Comparison of ENCODE assay signal across 18 cellular contexts in genomic region chr17:64212122-64212521, GRCh38. TPM values are rescaled to one million over a fixed set of nuclear protein-coding genes. Genes with fewer than 3 reads are reported as not detected.
DNase-seq lines count a peak whose midpoint lies in the region; ATAC-seq and TF ChIP-seq lines count a peak whose summit lies in the region.
"Had no signal": no experiment of that assay in that cellular context is flagged by ENCODE, and none has a peak within 500 bp of the region (broad histone marks: within the 10 kb centered on the region; RNA-seq: fewer than 3 reads in every experiment).

No MANE protein-coding gene starts in this region.

- H3K4me1 ChIP-seq in IMR-90 (ENCODE audit: control insufficient read depth, insufficient read depth, low read length) = peaks cover 33% of the 10 kb centered on the region

- no CpG with 5 or more reads among the region's 2 CpGs for WGBS in IMR-90 (ENCODE audit: extremely low coverage in 2 of 2, insufficient read length in 1 of 2), 2 experiments

- no peak for TF ChIP-seq CTCF in IMR-90 (conservative IDR thresholded peaks at IDR 0.05; ENCODE audit: low read depth, low read length)

- H4K91ac ChIP-seq in IMR-90 (ENCODE audit: insufficient read depth, low read depth, low read length) = peak overlapping the region; percentile 30

- 0 out of 2 replicates have a peak overlapping the region, but pooled peaks have one; percentile 10 for H3K9ac ChIP-seq in IMR-90 (ENCODE audit: low read depth, low read length)

- no peak overlapping the region for H2AK9ac ChIP-seq in IMR-90 (replicated peaks; ENCODE audit: low read depth, low read length, poor library complexity)

- 0 out of 3 replicates have a peak overlapping the region, but pooled peaks have one; percentile 41 for H2BK15ac ChIP-seq in IMR-90 (ENCODE audit: low read depth, low read length)

- peak; percentile 86 for ATAC-seq in IMR-90 (ENCODE audit: low read depth)
- ATAC-seq in activated CD4-positive, CD25-positive, alpha-beta regulatory T cell treated with anti-CD3 and anti-CD28 coated beads, Interleukin-2, amount 50 U/mL, for 24 hours = no peak
- no peak for ATAC-seq in HG02798 (IDR thresholded peaks at IDR 0.05; ENCODE audit: poor library complexity, unreplicated experiment)
- ATAC-seq: activated T-cell treated with anti-CD3 and anti-CD28 coated beads, Interleukin-2, amount 50 U/mL, for 4 hours; natural killer cell treated with Interleukin-12 subunit alpha and Interleukin-12 subunit beta and Interleukin-15 and Interleukin-18, amount 100 ng/mL, for 72 hours; T-cell had no signal

- CTCF ChIA-PET in IMR-90 (lab: Yijun Ruan, JAX) = interaction anchor here (0.8 to 1.2 kb wide), 2 partner anchors 17 to 183 kb away, joined by 3 to 7 read pairs; no protein-coding TSS in a partner anchor

- DNase-seq in AG08395 (ENCODE audit: low spot score) = peak; percentile 40
- peak; percentile 82 for DNase-seq in IMR-90
- DNase-seq in fibroblast of gingiva (ENCODE audit: low read depth) = peak; percentile 41
- peak; percentile 55 for DNase-seq in non-pigmented ciliary epithelial cell (ENCODE audit: low read depth)
- DNase-seq in GOT3 (lab: John Stamatoyannopoulos, UW) = no peak
- DNase-seq in NCI-H2029 (lab: John Stamatoyannopoulos, UW) = no peak
- DNase-seq: activated CD4-positive, alpha-beta memory T cell treated with anti-CD3 and anti-CD28 coated beads, Interleukin-2, amount 10 ng/mL, durations not matched to agents 7 days and 5 days; activated T-cell treated with anti-CD3 and anti-CD28 coated beads, Interleukin-2, amount 50 U/mL, for 4 hours; caudate nucleus; effector CD8-positive, alpha-beta T cell; esophagus squamous epithelium; Karpas-422; NCI-H1105 treated with DMSO at 0.1 percent for 48 hours; NCI-H526 treated with DMSO at 0.1 percent for 48 hours; T-cell had no signal

- H2BK5ac ChIP-seq in IMR-90 (ENCODE audit: low read depth, low read length, poor library complexity, severe bottlenecking) = peak overlapping the region; percentile 87

- no peaks in the 10 kb centered on the region for H3K27me3 ChIP-seq in IMR-90 (ENCODE audit: control insufficient read depth, insufficient read depth, low read length)
- H3K27me3 ChIP-seq: esophagus squamous epithelium had no signal

- peak overlapping the region; percentile 61; the same call in 1 of the 2 replicates for H3K4me2 ChIP-seq in IMR-90 (ENCODE audit: low read depth, low read length)

- peak overlapping the region; percentile 81 for H4K5ac ChIP-seq in IMR-90 (ENCODE audit: low read depth, low read length)

- peaks cover 8% of the 10 kb centered on the region; the same call in 1 of the 2 replicates for H3K36me3 ChIP-seq in IMR-90 (ENCODE audit: control insufficient read depth, insufficient read depth, low read length)

- H4K20me1 ChIP-seq in IMR-90 (ENCODE audit: insufficient read depth, low read length) = no peaks in the 10 kb centered on the region; the same call in 1 of the 2 replicates

- peak overlapping the region; percentile 42 to 70; a peak in 3 of 4 replicates for H4K8ac ChIP-seq in IMR-90 (ENCODE audit: low read depth in 2 of 2, low read length in 2 of 2)

- no peak overlapping the region for H3K4me3 ChIP-seq in IMR-90 (ENCODE audit: insufficient read depth, low read depth, low read length)
- H3K4me3 ChIP-seq: esophagus squamous epithelium had no signal

- no peak overlapping the region for H3K56ac ChIP-seq in IMR-90 (ENCODE audit: extremely low read depth, insufficient read depth, low read length)

- H3K9me1 ChIP-seq in IMR-90 (ENCODE audit: insufficient read depth, low read length) = peaks cover 24% of the 10 kb centered on the region

- peak overlapping the region; percentile 71; the same call in 1 of the 2 replicates for H3K14ac ChIP-seq in IMR-90 (replicated peaks; ENCODE audit: low read depth, low read length)

- peak overlapping the region; percentile 81; the same call in 1 of the 2 replicates for H2AK5ac ChIP-seq in IMR-90 (ENCODE audit: low read depth, low read length)

- peak overlapping the region; percentile 89 for H3K18ac ChIP-seq in IMR-90 (ENCODE audit: low read depth, low read length)

- peak overlapping the region; percentile 29; the same call in 1 of the 2 replicates for H2BK120ac ChIP-seq in IMR-90 (ENCODE audit: low read depth, low read length)

- peak overlapping the region; percentile 60; the same call in 1 of the 2 replicates for H2BK20ac ChIP-seq in IMR-90 (ENCODE audit: low read depth, low read length)

- H2AFZ ChIP-seq in IMR-90 (replicated peaks; ENCODE audit: low read length, poor library complexity) = no peak overlapping the region

- dilution Hi-C loops in IMR-90 (cut with HindIII; ENCODE audit: low sequenced_read_pairs, unreplicated experiment) = no loop called here

- POLR2A ChIA-PET in IMR-90 (lab: Charles Lee; ENCODE audit: unreplicated experiment) = no interaction called here

- peak overlapping the region; percentile 31; the same call in 1 of the 2 replicates for H3K4ac ChIP-seq in IMR-90 (ENCODE audit: low read depth, low read length)

- TF ChIP-seq RAD21 in IMR-90 (IDR thresholded peaks at IDR 0.05; ENCODE audit: low read length) = no peak

- in situ Hi-C loops in IMR-90 (cut with MboI; ENCODE audit: low sequenced_read_pairs) = no loop called here

- no TSS peak for BruUV-seq in IMR-90 (replicated peaks; lab: Mats Ljungman, UMichigan)

- H3K9me3 ChIP-seq in IMR-90 (ENCODE audit: control insufficient read depth, insufficient read depth, low read length) = no peaks in the 10 kb centered on the region
- H3K9me3 ChIP-seq: esophagus squamous epithelium had no signal

- peaks cover 26 to 49% of the 10 kb centered on the region in 2 experiments for H3K79me1 ChIP-seq in IMR-90 (ENCODE audit: low read depth in 1 of 2, low read length in 2 of 2)

- H3K27ac ChIP-seq in IMR-90 (ENCODE audit: insufficient read depth, low read length) = peak overlapping the region; percentile 69
- H3K27ac ChIP-seq: esophagus squamous epithelium had no signal

- intact Hi-C loops in IMR-90 (cut with micrococcal nuclease) = no loop called here

- no peak for TF ChIP-seq POLR2A in IMR-90 (IDR thresholded peaks at IDR 0.05; ENCODE audit: low read depth, low read length)

- H3K23ac ChIP-seq in IMR-90 (ENCODE audit: low read depth, low read length) = 0 out of 2 replicates have a peak overlapping the region, but pooled peaks have one; percentile 10

TF ChIP-seq in IMR-90, 13 proteins besides CTCF, POLR2A, EP300 and RAD21:
- TF ChIP-seq MAZ (IDR thresholded peaks at IDR 0.05; ENCODE audit: borderline replicate concordance, low read depth, low read length) (no peak), MAFK (IDR thresholded peaks at IDR 0.05; ENCODE audit: low read depth, low read length) (no peak), FOS (IDR thresholded peaks at IDR 0.05; ENCODE audit: low read depth, low read length) (no peak), RCOR1 (IDR thresholded peaks at IDR 0.05; ENCODE audit: insufficient replicate concordance, low read length) (no peak), NFE2L2 (IDR thresholded peaks at IDR 0.05; ENCODE audit: low read depth, low read length) (no peak)
TF ChIP-seq in IMR-90: peak in this region for 0.

RNA-seq across cellular contexts. Expression of gene TEX2, which starts 50.9 kb away (rescaled TPM):
- 21.9 and 24.4 TPM in 2 replicates for total RNA-seq in IMR-90 (2012; rRNA removed)
- 17.1 and 18.2 TPM in 2 replicates for polyA plus RNA-seq in IMR-90 (2012; rRNA removed)
- 9.4 and 10.0 TPM in 2 replicates for polyA plus RNA-seq in IMR-90 (2012; cell fraction: cytosol; rRNA removed)
- 6.9 and 17.6 TPM in 2 replicates for polyA plus RNA-seq in IMR-90 (2012; cell fraction: nucleus; rRNA removed; ENCODE audit: low replicate concordance)

Comparison
In these comparisons a context has a peak if more than half of its experiments do, and no peak if none do; other contexts are left out.
1. DNase-seq: peak in AG08395 (single experiment), IMR-90 (single experiment), fibroblast of gingiva (single experiment) and non-pigmented ciliary epithelial cell (single experiment); none in GOT3 (single experiment) and NCI-H2029 (single experiment).